Comparison of ENCODE assay signal across 9 cellular contexts in the genomic region with DNA sequence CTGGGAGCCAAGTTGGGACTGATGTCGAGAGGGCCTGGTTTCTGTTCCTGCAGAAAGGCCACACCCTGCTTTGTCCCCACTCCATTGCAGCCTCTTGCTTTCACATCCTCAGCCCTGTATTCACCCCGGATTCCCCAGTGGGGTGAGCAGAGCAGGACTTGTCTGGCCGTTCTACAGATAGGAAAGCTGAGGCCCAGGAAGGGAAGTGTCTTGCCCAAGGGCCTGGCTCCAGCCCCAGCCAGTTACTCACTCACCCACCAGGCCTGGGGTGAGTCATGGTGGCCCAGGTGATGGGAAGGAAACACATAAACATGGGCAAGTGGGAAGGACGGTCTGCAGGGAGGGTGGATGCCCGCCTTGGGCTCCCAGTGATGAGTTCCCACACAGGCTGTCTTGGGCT. TPM values are rescaled to one million over a fixed set of nuclear protein-coding genes. Genes with fewer than 3 reads are reported as not detected.
DNase-seq lines count a peak whose midpoint lies in the region; ATAC-seq and TF ChIP-seq lines count a peak whose summit lies in the region.
"Had no signal": no experiment of that assay in that cellular context is flagged by ENCODE, and none has a peak within 500 bp of the region (broad histone marks: within the 10 kb centered on the region; RNA-seq: fewer than 3 reads in every experiment).

No MANE protein-coding gene starts in this region.

- H3K36me3 ChIP-seq in right atrium auricular region (no peaks in the 10 kb centered on the region), tibial nerve (no peaks in the 10 kb centered on the region)

- H3K27ac ChIP-seq in right atrium auricular region (no peak overlapping the region), tibial nerve (no peak overlapping the region)

- DNase-seq in AG10803 (ENCODE audit: low read depth) (peak; percentile 93), HCEC 1CT (peak; percentile 81), right atrium auricular region (ENCODE audit: low spot score) (peak; percentile 83), tibial nerve (ENCODE audit: low spot score in 2 of 2) (no peak), occipital lobe (lab: John Stamatoyannopoulos, UW) (no peak)
- DNase-seq in activated CD4-positive, alpha-beta T cell treated with anti-CD3 and anti-CD28 coated beads, Interleukin-2, amount 50 U/mL, for 1 hour = no peak
- DNase-seq: NCI-H1105 had no signal

- TF ChIP-seq POLR2A in tibial nerve (IDR thresholded peaks at IDR 0.05) = no peak

- ATAC-seq in SK-N-SH treated with all-trans-retinoic acid at 6 μM for 48 hours = peak; percentile 82
- ATAC-seq in GM21825 (IDR thresholded peaks at IDR 0.05; ENCODE audit: unreplicated experiment) = no peak

- H3K27me3 ChIP-seq in right atrium auricular region (no peaks in the 10 kb centered on the region), tibial nerve (no peaks in the 10 kb centered on the region)

- TF ChIP-seq CTCF in AG10803 (conservative IDR thresholded peaks at IDR 0.05; ENCODE audit: low read length) (no peak), right atrium auricular region (IDR thresholded peaks at IDR 0.05) (no peak), tibial nerve (IDR thresholded peaks at IDR 0.05) (no peak)

- TF ChIP-seq EP300 in tibial nerve (IDR thresholded peaks at IDR 0.05) = no peak

- no peaks in the 10 kb centered on the region for H3K9me3 ChIP-seq in right atrium auricular region
- H3K9me3 ChIP-seq in tibial nerve = no peaks in the 10 kb centered on the region

- H3K4me1 ChIP-seq in right atrium auricular region = peaks cover 0 to 11% of the 10 kb centered on the region in 2 donors
- peaks cover 0 to 7% (median 4%) of the 10 kb centered on the region in 4 donors for H3K4me1 ChIP-seq in tibial nerve

- no peak overlapping the region for H3K4me3 ChIP-seq in AG10803 (ENCODE audit: low read length)
- H3K4me3 ChIP-seq in right atrium auricular region = no peak overlapping the region
- H3K4me3 ChIP-seq in tibial nerve = no peak overlapping the region

- 65 to 77% methylated on average over 5 of the region's 5 CpGs for WGBS in tibial nerve, 2 donors

TF ChIP-seq in SK-N-SH treated with all-trans-retinoic acid at 6 μM for 48 hours, 23 proteins besides CTCF, POLR2A, EP300 and RAD21:
- no peak for TF ChIP-seq ZNF70 (CRISPR knock-in tag; IDR thresholded peaks at IDR 0.05)
- no peak for TF ChIP-seq ZC3H10 (CRISPR knock-in tag; IDR thresholded peaks at IDR 0.05)
- TF ChIP-seq ARNTL (CRISPR knock-in tag; IDR thresholded peaks at IDR 0.05; ENCODE audit: borderline replicate concordance, low read depth) = no peak
- no peak for TF ChIP-seq ZFP30 (CRISPR knock-in tag; IDR thresholded peaks at IDR 0.05)

RNA-seq across cellular contexts. Expression of a gene that starts 6.1 kb away (rescaled TPM):
- total RNA-seq in right atrium auricular region = 10 to 100 TPM; 17.7 to 33.7 TPM
- total RNA-seq in tibial nerve = 10 to 100 TPM in 3 of 4 donors, 1 to 10 TPM in 1; 8.1 to 15.0 (median 11.5) TPM
- total RNA-seq in occipital lobe = 10.8 TPM

Comparison
In these comparisons a context has a peak if more than half of its experiments do, and no peak if none do; other contexts are left out.
1. DNase-seq: peak in AG10803 (single experiment), HCEC 1CT (single experiment) and right atrium auricular region (single experiment); none in tibial nerve (0 of 2), occipital lobe (single experiment) and activated CD4-positive, alpha-beta T cell treated with anti-CD3 and anti-CD28 coated beads, Interleukin-2, amount 50 U/mL, for 1 hour (single experiment).